ENCODE assay signal across 25 cellular contexts in genomic region chr5:56091664-56092063, GRCh38.
DNase-seq lines count a peak whose midpoint lies in the region; ATAC-seq and TF ChIP-seq lines count a peak whose summit lies in the region.
"Had no signal": no experiment of that assay in that cellular context is flagged by ENCODE, and none has a peak within 500 bp of the region (broad histone marks: within the 10 kb centered on the region; RNA-seq: fewer than 3 reads in every experiment).

No MANE protein-coding gene starts in this region.

- POLR2A ChIA-PET in CD8-positive, alpha-beta T cell (lab: Charles Lee): interaction anchor here (0.5 kb wide), 1 partner anchor 12 kb away, joined by 3 read pairs; no protein-coding TSS in a partner anchor
- POLR2A ChIA-PET in naive thymus-derived CD8-positive, alpha-beta T cell (lab: Charles Lee): no interaction called here

- peak overlapping the region; percentile 3 for H3K4me3 Mint-ChIP-seq in activated T-cell treated with anti-CD3 and anti-CD28 coated beads, Interleukin-2, amount 50 U/mL, for 4 hours
- peak overlapping the region; percentile 24 for H3K4me3 Mint-ChIP-seq in CD8-positive, alpha-beta T cell
- no peak overlapping the region for H3K4me3 Mint-ChIP-seq in activated T-helper 1 cell treated with anti-CD3 and anti-CD28 coated beads, Interleukin-12 subunit alpha, Interleukin-12 subunit beta, Interleukin-2, Interleukin-4 antibody, amounts not matched to agents 30 ng/mL and 10 ng/mL and 1 ng/mL, durations not matched to agents 14 hours and 24 hours and 36 hours
- peak overlapping the region; percentile 18 to 79 (median 61) for H3K4me3 Mint-ChIP-seq in naive thymus-derived CD8-positive, alpha-beta T cell

- H3K36me3 Mint-ChIP-seq in activated T-cell treated with anti-CD3 and anti-CD28 coated beads, Interleukin-2, amount 50 U/mL, for 4 hours (ENCODE audit: insufficient read depth): no peaks in the 10 kb centered on the region
- H3K36me3 Mint-ChIP-seq in CD8-positive, alpha-beta T cell: no peaks in the 10 kb centered on the region
- peaks cover 4% of the 10 kb centered on the region for H3K36me3 Mint-ChIP-seq in activated T-helper 1 cell treated with anti-CD3 and anti-CD28 coated beads, Interleukin-12 subunit alpha, Interleukin-12 subunit beta, Interleukin-2, Interleukin-4 antibody, amounts not matched to agents 30 ng/mL and 10 ng/mL and 1 ng/mL, durations not matched to agents 14 hours and 24 hours and 36 hours (ENCODE audit: low read depth)
- no peaks in the 10 kb centered on the region for H3K36me3 Mint-ChIP-seq in naive thymus-derived CD8-positive, alpha-beta T cell

- no peak for TF ChIP-seq POLR2A in body of pancreas (IDR thresholded peaks at IDR 0.05)

- no peak for ATAC-seq in activated T-cell treated with anti-CD3 and anti-CD28 coated beads, Interleukin-2, amount 50 U/mL, for 4 hours
- no peak for ATAC-seq in CD8-positive, alpha-beta T cell
- no peak for ATAC-seq in naive thymus-derived CD8-positive, alpha-beta T cell
- ATAC-seq in body of pancreas (no peak), psoas muscle (no peak)
- ATAC-seq: GM12878, K562, left ventricle myocardium superior, sciatic nerve had no signal

- CTCF ChIA-PET in CD8-positive, alpha-beta T cell (lab: Charles Lee): no interaction called here

- no peak for DNase-seq in activated T-cell treated with anti-CD3 and anti-CD28 coated beads, Interleukin-2, amount 50 U/mL, for 4 hours
- no peak for DNase-seq in activated T-cell treated with anti-CD3 and anti-CD28 coated beads, Interleukin-2, amount 50 U/mL, for 1 hour
- DNase-seq in CD8-positive, alpha-beta T cell: no peak
- no peak for DNase-seq in activated T-helper 1 cell treated with anti-CD3 and anti-CD28 coated beads, Interleukin-12 subunit alpha, Interleukin-12 subunit beta, Interleukin-2, Interleukin-4 antibody, amounts not matched to agents 30 ng/mL and 10 ng/mL and 1 ng/mL, durations not matched to agents 14 hours and 24 hours and 36 hours (ENCODE audit: low spot score)
- DNase-seq in naive thymus-derived CD8-positive, alpha-beta T cell: no peak
- no peak for DNase-seq in NCI-H446 treated with DMSO at 0.1 percent for 48 hours (lab: John Stamatoyannopoulos, UW)
- no peak for DNase-seq in body of pancreas
- no peak for DNase-seq in psoas muscle
- DNase-seq: activated CD4-positive, CD25-positive, alpha-beta regulatory T cell; cerebellar nuclear complex; H7; kidney; left ventricle myocardium superior; mesendoderm; NCI-H1048; NCI-H1694; NCI-H82; stimulated activated CD4-positive, alpha-beta T cell treated with anti-CD3 and anti-CD28 coated beads, Interleukin-12 subunit alpha, Interleukin-12 subunit beta, amount 100 ng/mL, for 4 hours; stimulated activated CD4-positive, alpha-beta T cell treated with anti-CD3 and anti-CD28 coated beads, Interleukin-2, amount 100 ng/mL, for 48 hours; thyroid gland had no signal

- intact Hi-C loops in CD8-positive, alpha-beta T cell (cut with DNase I, micrococcal nuclease): loop anchor here in 1 of 2 experiments (5.0 kb wide), 1 partner anchor 34 kb away; no protein-coding TSS in a partner anchor
- intact Hi-C loops in activated T-helper 1 cell treated with anti-CD3 and anti-CD28 coated beads, Interleukin-12 subunit alpha, Interleukin-12 subunit beta, Interleukin-2, Interleukin-4 antibody, amounts not matched to agents 30 ng/mL and 10 ng/mL and 1 ng/mL, durations not matched to agents 14 hours and 24 hours and 36 hours (cut with micrococcal nuclease): no loop called here
- intact Hi-C loops in body of pancreas (cut with DNase I) (no loop called here), psoas muscle (cut with DNase I) (no loop called here)

- H3K27me3 ChIP-seq in CD8-positive, alpha-beta T cell (ENCODE audit: insufficient read depth, low read length): no peaks in the 10 kb centered on the region
- H3K27me3 ChIP-seq in body of pancreas: no peaks in the 10 kb centered on the region
- H3K27me3 ChIP-seq in psoas muscle (ENCODE audit: insufficient read depth in 3 of 3, low read length in 2 of 3): no peaks in the 10 kb centered on the region
- H3K27me3 ChIP-seq: neutrophil, thyroid gland had no signal

- H3K4me1 Mint-ChIP-seq in activated T-cell treated with anti-CD3 and anti-CD28 coated beads, Interleukin-2, amount 50 U/mL, for 4 hours (ENCODE audit: low read depth): peaks cover 68% of the 10 kb centered on the region
- peaks cover 55% of the 10 kb centered on the region for H3K4me1 Mint-ChIP-seq in CD8-positive, alpha-beta T cell (ENCODE audit: low read depth)
- peaks cover 80% of the 10 kb centered on the region for H3K4me1 Mint-ChIP-seq in activated T-helper 1 cell treated with anti-CD3 and anti-CD28 coated beads, Interleukin-12 subunit alpha, Interleukin-12 subunit beta, Interleukin-2, Interleukin-4 antibody, amounts not matched to agents 30 ng/mL and 10 ng/mL and 1 ng/mL, durations not matched to agents 14 hours and 24 hours and 36 hours (ENCODE audit: low read depth)
- H3K4me1 Mint-ChIP-seq in naive thymus-derived CD8-positive, alpha-beta T cell: peaks cover 28 to 70% (median 62%) of the 10 kb centered on the region in 4 donors

- TF ChIP-seq CTCF in CD8-positive, alpha-beta T cell (IDR thresholded peaks at IDR 0.05): no peak
- TF ChIP-seq CTCF in body of pancreas (IDR thresholded peaks at IDR 0.05) (no peak), psoas muscle (IDR thresholded peaks at IDR 0.05) (no peak)

- H3K4me3 ChIP-seq in CD8-positive, alpha-beta T cell (ENCODE audit: low read depth, low read length): no peak overlapping the region
- H3K4me3 ChIP-seq in body of pancreas (no peak overlapping the region), psoas muscle (no peak overlapping the region)
- H3K4me3 ChIP-seq: GM12878, K562, thyroid gland had no signal

- H3K4me1 ChIP-seq in CD8-positive, alpha-beta T cell (ENCODE audit: insufficient read depth, low read length): peaks cover 72% of the 10 kb centered on the region
- H3K4me1 ChIP-seq in body of pancreas (peaks cover 5% of the 10 kb centered on the region), psoas muscle (no peaks in the 10 kb centered on the region)

- no peaks in the 10 kb centered on the region for H3K9me3 Mint-ChIP-seq in activated T-cell treated with anti-CD3 and anti-CD28 coated beads, Interleukin-2, amount 50 U/mL, for 4 hours
- no peaks in the 10 kb centered on the region for H3K9me3 Mint-ChIP-seq in CD8-positive, alpha-beta T cell
- no peaks in the 10 kb centered on the region for H3K9me3 Mint-ChIP-seq in activated T-helper 1 cell treated with anti-CD3 and anti-CD28 coated beads, Interleukin-12 subunit alpha, Interleukin-12 subunit beta, Interleukin-2, Interleukin-4 antibody, amounts not matched to agents 30 ng/mL and 10 ng/mL and 1 ng/mL, durations not matched to agents 14 hours and 24 hours and 36 hours
- H3K9me3 Mint-ChIP-seq in naive thymus-derived CD8-positive, alpha-beta T cell: no peaks in the 10 kb centered on the region

- H3K36me3 ChIP-seq in CD8-positive, alpha-beta T cell (ENCODE audit: insufficient read depth, low read length): no peaks in the 10 kb centered on the region
- H3K36me3 ChIP-seq in body of pancreas (replicated peaks in 1 of 2; ENCODE audit: insufficient read depth in 1 of 2, low read depth in 2 of 2) (no peaks in the 10 kb centered on the region), psoas muscle (ENCODE audit: insufficient read depth in 1 of 2, low read depth in 1 of 2) (no peaks in the 10 kb centered on the region)
- H3K36me3 ChIP-seq: neutrophil, thyroid gland had no signal

- H3K27ac ChIP-seq in CD8-positive, alpha-beta T cell (ENCODE audit: low read depth, low read length): no peak overlapping the region
- no peak overlapping the region for H3K27ac ChIP-seq in body of pancreas
- no peak overlapping the region for H3K27ac ChIP-seq in psoas muscle
- H3K27ac ChIP-seq: neutrophil, thyroid gland had no signal

- no peaks in the 10 kb centered on the region for H3K27me3 Mint-ChIP-seq in activated T-cell treated with anti-CD3 and anti-CD28 coated beads, Interleukin-2, amount 50 U/mL, for 4 hours (ENCODE audit: low read depth)
- no peaks in the 10 kb centered on the region for H3K27me3 Mint-ChIP-seq in CD8-positive, alpha-beta T cell (ENCODE audit: low read depth)
- H3K27me3 Mint-ChIP-seq in activated T-helper 1 cell treated with anti-CD3 and anti-CD28 coated beads, Interleukin-12 subunit alpha, Interleukin-12 subunit beta, Interleukin-2, Interleukin-4 antibody, amounts not matched to agents 30 ng/mL and 10 ng/mL and 1 ng/mL, durations not matched to agents 14 hours and 24 hours and 36 hours (ENCODE audit: insufficient read depth): no peaks in the 10 kb centered on the region
- no peaks in the 10 kb centered on the region for H3K27me3 Mint-ChIP-seq in naive thymus-derived CD8-positive, alpha-beta T cell
- H3K27me3 Mint-ChIP-seq: progenitor cell of endocrine pancreas had no signal

- H3K9me3 ChIP-seq in CD8-positive, alpha-beta T cell (ENCODE audit: low read length): no peaks in the 10 kb centered on the region
- H3K9me3 ChIP-seq in body of pancreas: no peaks in the 10 kb centered on the region
- no peaks in the 10 kb centered on the region for H3K9me3 ChIP-seq in psoas muscle
- H3K9me3 ChIP-seq: neutrophil, thyroid gland had no signal

- peak overlapping the region; percentile 59 for H3K27ac Mint-ChIP-seq in CD8-positive, alpha-beta T cell
- peak overlapping the region; percentile 14 for H3K27ac Mint-ChIP-seq in activated T-helper 1 cell treated with anti-CD3 and anti-CD28 coated beads, Interleukin-12 subunit alpha, Interleukin-12 subunit beta, Interleukin-2, Interleukin-4 antibody, amounts not matched to agents 30 ng/mL and 10 ng/mL and 1 ng/mL, durations not matched to agents 14 hours and 24 hours and 36 hours
- peak overlapping the region; percentile 46 to 92 (median 80) for H3K27ac Mint-ChIP-seq in naive thymus-derived CD8-positive, alpha-beta T cell
- H3K27ac Mint-ChIP-seq: progenitor cell of endocrine pancreas had no signal

Comparison
In these comparisons a context has a peak if more than half of its experiments do, and no peak if none do; other contexts are left out.
1. H3K27ac Mint-ChIP-seq: peak in every context shown above with its lines; median percentile 80 in naive thymus-derived CD8-positive, alpha-beta T cell; 59 in CD8-positive, alpha-beta T cell; 14 in activated T-helper 1 cell treated with anti-CD3 and anti-CD28 coated beads, Interleukin-12 subunit alpha, Interleukin-12 subunit beta, Interleukin-2, Interleukin-4 antibody, amounts not matched to agents 30 ng/mL and 10 ng/mL and 1 ng/mL, durations not matched to agents 14 hours and 24 hours and 36 hours.